In genomic region chr12:42130670-42131402, GRCh38 we compare ENCODE assay signal across 13 cellular contexts. TPM values are rescaled to one million over a fixed set of nuclear protein-coding genes. Genes with fewer than 3 reads are reported as not detected.
DNase-seq lines count a peak whose midpoint lies in the region; ATAC-seq, FAIRE-seq and TF ChIP-seq lines count a peak whose summit lies in the region.
"Had no signal": no experiment of that assay in that cellular context is flagged by ENCODE, and none has a peak within 500 bp of the region (broad histone marks: within the 10 kb centered on the region; RNA-seq: fewer than 3 reads in every experiment).

No MANE protein-coding gene starts in this region.

- TF ChIP-seq POLR2A in prostate gland (IDR thresholded peaks at IDR 0.05) = no peak

- H3K9me3 ChIP-seq in fibroblast of lung (ENCODE audit: control insufficient read depth, insufficient read depth, low read depth, low read length) (no peaks in the 10 kb centered on the region), prostate gland (no peaks in the 10 kb centered on the region)
- H3K9me3 ChIP-seq: colonic mucosa had no signal

- H3K9ac ChIP-seq in fibroblast of lung (ENCODE audit: insufficient read depth, low read length) = no peak overlapping the region

- H3K27me3 ChIP-seq in fibroblast of lung (ENCODE audit: control insufficient read depth, insufficient read depth, low read length) (no peaks in the 10 kb centered on the region), prostate gland (replicated peaks; ENCODE audit: insufficient read depth) (no peaks in the 10 kb centered on the region)
- H3K27me3 ChIP-seq: colonic mucosa had no signal

- TF ChIP-seq CTCF in fibroblast of lung (conservative IDR thresholded peaks at IDR 0.05 in 1 of 2, IDR thresholded peaks at IDR 0.05 in 1 of 2; ENCODE audit: low read depth in 1 of 2, low read length in 2 of 2) (no peak), prostate gland (IDR thresholded peaks at IDR 0.05) (no peak)

- ATAC-seq in HG03460 (IDR thresholded peaks at IDR 0.05; ENCODE audit: unreplicated experiment) = no peak

- H3K36me3 ChIP-seq in fibroblast of lung (ENCODE audit: control insufficient read depth, insufficient read depth, low read length) (no peaks in the 10 kb centered on the region), prostate gland (no peaks in the 10 kb centered on the region)
- H3K36me3 ChIP-seq: colonic mucosa had no signal

- WGBS in prostate gland = 33% methylated on average over 4 of the region's 4 CpGs

- H3K4me3 ChIP-seq in fibroblast of lung (replicated peaks in 1 of 4; ENCODE audit: control extremely low read depth in 1 of 4, insufficient read depth in 1 of 4, low read depth in 3 of 4, low read length in 4 of 4) = peak overlapping the region in 1 of 4 experiments; percentile 20
- no peak overlapping the region for H3K4me3 ChIP-seq in prostate gland
- H3K4me3 ChIP-seq: colonic mucosa had no signal

- H3K79me2 ChIP-seq in fibroblast of lung (ENCODE audit: control insufficient read depth, insufficient read depth, low read length) = peaks cover 29% of the 10 kb centered on the region

- intact Hi-C loops in prostate gland (cut with DNase I) = loop anchor here (5.0 kb wide), 1 partner anchor 1206 kb away; no protein-coding TSS in a partner anchor

- H3K27ac ChIP-seq in fibroblast of lung (ENCODE audit: insufficient read depth, low read length) (peak overlapping the region; percentile 30), prostate gland (no peak overlapping the region)
- H3K27ac ChIP-seq: colonic mucosa had no signal

- peak; percentile 24 for DNase-seq in GF-D8 (lab: John Stamatoyannopoulos, UW)
- peak; percentile 30 for DNase-seq in RCC 7860 (ENCODE audit: low spot score)
- peak; percentile 58 to 84 for DNase-seq in fibroblast of lung (ENCODE audit: low read depth in 2 of 2)
- DNase-seq in prostate gland (ENCODE audit: low spot score) = peak; percentile 17
- DNase-seq in islet precursor cell = no peak
- no peak for DNase-seq in putamen (ENCODE audit: low spot score)
- DNase-seq in NCI-H1092 (lab: John Stamatoyannopoulos, UW) = no peak
- DNase-seq: activated CD4-positive, alpha-beta T cell treated with anti-CD3 and anti-CD28 coated beads, Interleukin-2, amount 50 U/mL, for 1 hour; colonic mucosa; MM.1S; stimulated activated CD4-positive, alpha-beta T cell treated with anti-CD3 and anti-CD28 coated beads, Interleukin-1b, Interleukin-23, amount 100 ng/mL, for 48 hours had no signal

- peak overlapping the region; percentile 54 for H3K4me2 ChIP-seq in fibroblast of lung (ENCODE audit: extremely low read depth, insufficient read depth, low read length)

- no peak overlapping the region for H2AFZ ChIP-seq in fibroblast of lung (ENCODE audit: low read length)

- H3K4me1 ChIP-seq in fibroblast of lung (ENCODE audit: control insufficient read depth, extremely low read depth, insufficient read depth, low read length) (peaks cover 10% of the 10 kb centered on the region), prostate gland (replicated peaks) (peaks cover 12% of the 10 kb centered on the region)
- H3K4me1 ChIP-seq: colonic mucosa had no signal

- peak; percentile 44 for FAIRE-seq in RCC 7860 (lab: Jason Lieb, UNC)
- FAIRE-seq: urothelium cell line had no signal

- no peaks in the 10 kb centered on the region for H4K20me1 ChIP-seq in fibroblast of lung (ENCODE audit: control insufficient read depth, extremely low read depth, insufficient read depth, low read length)

RNA-seq across cellular contexts. Expression of gene GXYLT1, which starts 13.8 kb away (rescaled TPM):
- total RNA-seq in fibroblast of lung (10.5 and 10.7 TPM in 2 replicates), prostate gland (10 to 100 TPM; 15.7 to 18.0 TPM)
- polyA plus RNA-seq in fibroblast of lung = 14.6 and 14.8 TPM in 2 replicates
- 8.4 TPM in 2 replicates for polyA plus RNA-seq in fibroblast of lung (2012)
- 0.12 and 0.48 TPM in 2 replicates for polyA minus RNA-seq in fibroblast of lung (ENCODE audit: low replicate concordance)

Comparison
In these comparisons a context has a peak if more than half of its experiments do, and no peak if none do; other contexts are left out.
1. DNase-seq: peak in GF-D8 (single experiment), RCC 7860 (single experiment), fibroblast of lung (2 of 2) and prostate gland (single experiment); none in islet precursor cell (single experiment), putamen (single experiment) and NCI-H1092 (single experiment).